Comparison of ENCODE assay signal across 21 cellular contexts in the genomic region with DNA sequence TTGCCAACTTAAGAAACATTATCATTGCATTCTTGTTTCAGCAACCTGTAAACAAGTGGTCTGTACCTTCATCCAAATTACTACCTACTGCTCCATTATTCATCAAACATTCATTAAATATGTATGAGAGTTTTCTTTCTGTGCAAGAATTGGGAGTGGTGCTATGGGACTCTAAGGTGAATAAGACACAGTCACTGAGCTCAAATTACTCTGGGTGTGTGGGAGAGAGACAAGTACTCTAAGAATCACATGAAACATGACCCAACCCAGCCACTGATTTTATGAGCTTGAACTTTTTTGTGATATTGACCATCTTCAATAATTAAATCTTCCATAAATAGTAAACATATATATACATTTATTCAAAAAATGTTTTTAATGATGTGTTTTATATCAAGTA.
"Had no signal": no experiment of that assay in that cellular context is flagged by ENCODE, and none has a peak within 500 bp of the region (broad histone marks: within the 10 kb centered on the region; RNA-seq: fewer than 3 reads in every experiment).

No MANE protein-coding gene starts in this region.

- H3K4me3 ChIP-seq: cardiac muscle cell, lower lobe of right lung, pancreas, sigmoid colon, spleen, thoracic aorta, upper lobe of right lung had no signal

- DNase-seq: activated B cell treated with CpG ODN at 0.5 μM for 24 hours; activated CD4-positive, alpha-beta memory T cell treated with anti-CD3 and anti-CD28 coated beads, Interleukin-2, amount 10 ng/mL, durations not matched to agents 7 days and 5 days; activated CD4-positive, alpha-beta T cell treated with anti-CD3 and anti-CD28 coated beads for 48 hours; activated CD8-positive, alpha-beta memory T cell treated with anti-CD3 and anti-CD28 coated beads, Interleukin-2, amount 10 ng/mL, durations not matched to agents 7 days and 5 days; dermis blood vessel endothelial cell; effector memory CD8-positive, alpha-beta T cell; foreskin melanocyte; hypothalamus; islet precursor cell; left colon; lower lobe of right lung; natural killer cell; pancreas; sigmoid colon; spleen; stimulated activated CD4-positive, alpha-beta T cell treated with anti-CD3 and anti-CD28 coated beads, Interleukin-4, amount 100 ng/mL, for 4 hours; T-helper 9 cell; upper lobe of right lung had no signal

- H3K9me3 ChIP-seq: lower lobe of right lung, neutrophil, pancreas, sigmoid colon, spleen, thoracic aorta, upper lobe of right lung had no signal

- FAIRE-seq: pancreas had no signal

- H3K27ac ChIP-seq: cardiac muscle cell, lower lobe of right lung, neutrophil, pancreas, sigmoid colon, spleen, thoracic aorta, upper lobe of right lung had no signal

- H3K4me1 ChIP-seq: lower lobe of right lung, pancreas, sigmoid colon, spleen, upper lobe of right lung had no signal

- H3K36me3 ChIP-seq: cardiac muscle cell, lower lobe of right lung, neutrophil, pancreas, sigmoid colon, spleen, thoracic aorta, upper lobe of right lung had no signal

- ATAC-seq: activated CD8-positive, alpha-beta memory T cell treated with anti-CD3 and anti-CD28 coated beads, Interleukin-2, amount 10 ng/mL, durations not matched to agents 7 days and 5 days; effector memory CD8-positive, alpha-beta T cell; left colon; lower lobe of right lung; natural killer cell; pancreas; upper lobe of right lung had no signal

- H3K27me3 ChIP-seq: cardiac muscle cell, neutrophil, pancreas, sigmoid colon, spleen, upper lobe of right lung had no signal
